ENCODE assay signal across 11 cellular contexts in the genomic region with DNA sequence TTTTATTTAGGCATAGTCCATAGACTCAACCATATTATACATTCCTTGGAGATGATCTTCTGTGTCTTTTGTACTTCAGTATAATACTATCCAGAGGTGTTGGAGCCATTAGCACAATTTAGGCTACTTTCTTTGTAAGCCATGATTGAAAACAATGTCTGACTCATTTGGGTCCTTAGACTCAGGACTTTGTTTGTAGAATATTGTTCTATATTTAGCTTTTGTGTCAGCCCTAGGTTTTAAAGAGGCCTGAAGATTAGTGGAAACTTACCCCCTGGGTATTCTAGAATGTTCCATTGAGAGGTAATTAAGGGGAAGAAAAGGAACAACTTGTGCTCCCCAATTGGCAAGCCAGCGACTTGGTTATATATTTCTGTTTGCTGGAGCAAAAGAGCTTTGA.
DNase-seq lines count a peak whose midpoint lies in the region; ATAC-seq, FAIRE-seq and TF ChIP-seq lines count a peak whose summit lies in the region.
"Had no signal": no experiment of that assay in that cellular context is flagged by ENCODE, and none has a peak within 500 bp of the region (broad histone marks: within the 10 kb centered on the region; RNA-seq: fewer than 3 reads in every experiment).

No MANE protein-coding gene starts in this region.

- H3K36me3 Mint-ChIP-seq in activated T-cell treated with anti-CD3 and anti-CD28 coated beads, Interleukin-2, amount 50 U/mL, for 72 hours (ENCODE audit: insufficient read depth in 2 of 2), result no peaks in the 10 kb centered on the region
- H3K36me3 Mint-ChIP-seq in astrocyte (ENCODE audit: low read depth, unreplicated experiment), result no peaks in the 10 kb centered on the region

- H2BK120ac ChIP-seq in trophoblast cell (ENCODE audit: insufficient read depth, low read length, poor library complexity), result no peak overlapping the region

- H3K9me1 ChIP-seq in keratinocyte (ENCODE audit: control insufficient read depth, extremely low read depth, insufficient read depth, low read length), result no peaks in the 10 kb centered on the region

- peaks cover 8% of the 10 kb centered on the region for H3K79me2 ChIP-seq in astrocyte (ENCODE audit: insufficient read depth, low read length)
- peaks cover 4% of the 10 kb centered on the region for H3K79me2 ChIP-seq in keratinocyte (ENCODE audit: control insufficient read depth, insufficient read depth, low read length)
- no peaks in the 10 kb centered on the region for H3K79me2 ChIP-seq in trophoblast cell (ENCODE audit: control insufficient read depth, insufficient read depth, low read length, poor library complexity)

- H3K4me3 ChIP-seq in astrocyte (ENCODE audit: insufficient read depth, low read depth, low read length) (peak overlapping the region; percentile 51), keratinocyte (ENCODE audit: control insufficient read depth in 2 of 3, extremely low read depth in 1 of 3, insufficient read depth in 2 of 3, low read depth in 1 of 3, low read length in 3 of 3) (no peak overlapping the region), tibial artery (peak overlapping the region; percentile 28 to 32), trophoblast cell (ENCODE audit: low read depth, low read length) (no peak overlapping the region)

- H3K4me3 Mint-ChIP-seq in activated T-cell treated with anti-CD3 and anti-CD28 coated beads, Interleukin-2, amount 50 U/mL, for 72 hours, result peak overlapping the region in 1 of 2 donors; percentile 32
- no peak overlapping the region for H3K4me3 Mint-ChIP-seq in astrocyte (ENCODE audit: unreplicated experiment)

- H3K27me3 ChIP-seq in astrocyte (ENCODE audit: insufficient read depth, low read length) (no peaks in the 10 kb centered on the region), keratinocyte (ENCODE audit: control insufficient read depth, extremely low read depth, insufficient read depth, low read length) (no peaks in the 10 kb centered on the region), tibial artery (no peaks in the 10 kb centered on the region), trophoblast cell (ENCODE audit: insufficient read depth, low read length) (no peaks in the 10 kb centered on the region)

- H3K4me2 ChIP-seq in astrocyte (ENCODE audit: low read length), result peak overlapping the region; percentile 90
- peak overlapping the region; percentile 71 for H3K4me2 ChIP-seq in keratinocyte (ENCODE audit: control insufficient read depth, extremely low read depth, insufficient read depth, low read depth, low read length)
- no peak overlapping the region for H3K4me2 ChIP-seq in trophoblast cell (ENCODE audit: low read length)

- no peak overlapping the region for H3K23ac ChIP-seq in trophoblast cell (ENCODE audit: low read length)

- TF ChIP-seq CTCF in astrocyte (IDR thresholded peaks at IDR 0.05; ENCODE audit: insufficient read depth, low read depth, low read length) (no peak), keratinocyte (optimal IDR thresholded peaks at IDR 0.05 in 1 of 3, IDR thresholded peaks at IDR 0.05 in 1 of 3, conservative IDR thresholded peaks at IDR 0.05 in 1 of 3; ENCODE audit: extremely low read depth in 1 of 3, insufficient read depth in 2 of 3, low read length in 3 of 3) (no peak), tibial artery (IDR thresholded peaks at IDR 0.05) (no peak)

- no peaks in the 10 kb centered on the region for H4K20me1 ChIP-seq in astrocyte (ENCODE audit: insufficient read depth, low read length)
- no peaks in the 10 kb centered on the region for H4K20me1 ChIP-seq in keratinocyte (ENCODE audit: control insufficient read depth, extremely low read depth, insufficient read depth, low read length)

- peaks cover 34% of the 10 kb centered on the region for H3K4me1 Mint-ChIP-seq in activated T-cell treated with anti-CD3 and anti-CD28 coated beads, Interleukin-2, amount 50 U/mL, for 72 hours (ENCODE audit: low read depth)
- peaks cover 49% of the 10 kb centered on the region for H3K4me1 Mint-ChIP-seq in astrocyte (ENCODE audit: low read depth, unreplicated experiment)

- WGBS in trophoblast cell (ENCODE audit: extremely low coverage, insufficient coverage, insufficient read length), result no CpG with 5 or more reads among the region's 1 CpG

- peak overlapping the region; percentile 75 for H3K27ac ChIP-seq in astrocyte (ENCODE audit: low read depth, low read length)
- peak overlapping the region; percentile 51 for H3K27ac ChIP-seq in keratinocyte (ENCODE audit: control insufficient read depth, insufficient read depth, low read length)
- peak overlapping the region; percentile 57 to 75 for H3K27ac ChIP-seq in tibial artery
- no peak overlapping the region for H3K27ac ChIP-seq in trophoblast cell (ENCODE audit: low read depth, low read length)

- no peaks in the 10 kb centered on the region for H3K9me3 ChIP-seq in astrocyte (ENCODE audit: insufficient read depth, low read depth, low read length)
- no peaks in the 10 kb centered on the region for H3K9me3 ChIP-seq in keratinocyte (ENCODE audit: control insufficient read depth, low read depth, low read length)
- no peaks in the 10 kb centered on the region for H3K9me3 ChIP-seq in tibial artery
- H3K9me3 ChIP-seq in trophoblast cell (ENCODE audit: insufficient read depth, low read depth, low read length), result no peaks in the 10 kb centered on the region

- FAIRE-seq in astrocyte (lab: Jason Lieb, UNC), result no peak
- FAIRE-seq in keratinocyte (lab: Jason Lieb, UNC), result no peak
- FAIRE-seq: GM18507 had no signal

- H4K91ac ChIP-seq in trophoblast cell (ENCODE audit: low read depth, low read length), result no peak overlapping the region

- no peak overlapping the region for H2AK5ac ChIP-seq in trophoblast cell (ENCODE audit: low read length)

- H3K18ac ChIP-seq in trophoblast cell (ENCODE audit: low read length), result no peak overlapping the region

- ATAC-seq in activated T-cell treated with anti-CD3 and anti-CD28 coated beads, Interleukin-2, amount 50 U/mL, for 72 hours (replicated peaks in 1 of 2), result peak in 1 of 2 donors; percentile 35
- ATAC-seq in GM19324 (IDR thresholded peaks at IDR 0.05; ENCODE audit: low FRiP score, unreplicated experiment), result no peak

- no peaks in the 10 kb centered on the region for H3K9me3 Mint-ChIP-seq in activated T-cell treated with anti-CD3 and anti-CD28 coated beads, Interleukin-2, amount 50 U/mL, for 72 hours
- H3K9me3 Mint-ChIP-seq in astrocyte (ENCODE audit: unreplicated experiment), result peaks cover 2% of the 10 kb centered on the region

- H2BK5ac ChIP-seq in trophoblast cell (ENCODE audit: low read depth, low read length, poor library complexity), result no peak overlapping the region

- H3K27ac Mint-ChIP-seq in activated T-cell treated with anti-CD3 and anti-CD28 coated beads, Interleukin-2, amount 50 U/mL, for 72 hours, result peak overlapping the region; percentile 57
- peak overlapping the region; percentile 90 for H3K27ac Mint-ChIP-seq in astrocyte (ENCODE audit: unreplicated experiment)

- H3K36me3 ChIP-seq in astrocyte (ENCODE audit: insufficient read depth, low read length) (no peaks in the 10 kb centered on the region), keratinocyte (ENCODE audit: control insufficient read depth in 2 of 2, extremely low read depth in 1 of 2, insufficient read depth in 2 of 2, low read length in 2 of 2) (no peaks in the 10 kb centered on the region), tibial artery (no peaks in the 10 kb centered on the region), trophoblast cell (ENCODE audit: control insufficient read depth in 1 of 2, insufficient read depth in 2 of 2, low read length in 2 of 2) (no peaks in the 10 kb centered on the region)

- H4K12ac ChIP-seq in trophoblast cell (ENCODE audit: low read depth, low read length), result no peak overlapping the region

- H3K4ac ChIP-seq in trophoblast cell (ENCODE audit: low read depth, low read length), result no peak overlapping the region

- peak overlapping the region; percentile 64 for H3K9ac ChIP-seq in astrocyte (ENCODE audit: low read length)
- H3K9ac ChIP-seq in keratinocyte (ENCODE audit: control insufficient read depth, extremely low read depth, insufficient read depth, low read length), result no peak overlapping the region
- no peak overlapping the region for H3K9ac ChIP-seq in trophoblast cell (ENCODE audit: low read length)

- H3K79me1 ChIP-seq in trophoblast cell (ENCODE audit: low read length), result no peaks in the 10 kb centered on the region

- H2BK12ac ChIP-seq in trophoblast cell (ENCODE audit: low read length), result no peak overlapping the region

- dilution Hi-C loops in keratinocyte (cut with MboI; ENCODE audit: extremely low pct_ligation_motif_present, low sequenced_read_pairs), result no loop called here

- H3K27me3 Mint-ChIP-seq in activated T-cell treated with anti-CD3 and anti-CD28 coated beads, Interleukin-2, amount 50 U/mL, for 72 hours (ENCODE audit: low read depth), result peaks cover 13% of the 10 kb centered on the region
- no peaks in the 10 kb centered on the region for H3K27me3 Mint-ChIP-seq in astrocyte (ENCODE audit: low read depth, unreplicated experiment)

- H2AFZ ChIP-seq in astrocyte (ENCODE audit: low read depth, low read length) (no peak overlapping the region), keratinocyte (ENCODE audit: control insufficient read depth, low read length) (no peak overlapping the region), trophoblast cell (ENCODE audit: insufficient read depth, low read length, poor library complexity) (no peak overlapping the region)

- H3K4me1 ChIP-seq in astrocyte (ENCODE audit: insufficient read depth, low read length) (peaks cover 36% of the 10 kb centered on the region), keratinocyte (ENCODE audit: control insufficient read depth, extremely low read depth, insufficient read depth, low read length) (peaks cover 43% of the 10 kb centered on the region), tibial artery (peaks cover 0 to 51% (median 14%) of the 10 kb centered on the region in 4 donors), trophoblast cell (ENCODE audit: control insufficient read depth in 1 of 2, insufficient read depth in 2 of 2, low read length in 2 of 2) (peaks cover 0 to 3% of the 10 kb centered on the region in 2 experiments)

- H3K14ac ChIP-seq in trophoblast cell (ENCODE audit: low read length), result no peak overlapping the region

- intact Hi-C loops in tibial artery (cut with DNase I; ENCODE audit: low total_unique reads), result no loop called here

- no peak for DNase-seq in activated T-cell treated with anti-CD3 and anti-CD28 coated beads, Interleukin-2, amount 50 U/mL, for 72 hours
- DNase-seq in activated T-cell treated with anti-CD3 and anti-CD28 coated beads, Interleukin-2, amount 50 U/mL, for 1 hour, result no peak
- peak; percentile 61 for DNase-seq in astrocyte (ENCODE audit: low read depth)
- DNase-seq in keratinocyte (ENCODE audit: low read depth, low spot score), result no peak
- no peak for DNase-seq in tibial artery
- DNase-seq in trophoblast cell, result no peak
- no peak for DNase-seq in Kasumi-1 (lab: John Stamatoyannopoulos, UW)
- DNase-seq: NCI-H1930, T1000 had no signal

- no peak overlapping the region for H4K8ac ChIP-seq in trophoblast cell (ENCODE audit: low read depth, low read length)

Comparison
In these comparisons a context has a peak if more than half of its experiments do, and no peak if none do; other contexts are left out.
1. H3K4me3 ChIP-seq: peak in astrocyte (single experiment) and tibial artery (2 of 2); none in keratinocyte (0 of 3) and trophoblast cell (single experiment).